Comparison of ENCODE assay signal across 14 cellular contexts in the genomic region with DNA sequence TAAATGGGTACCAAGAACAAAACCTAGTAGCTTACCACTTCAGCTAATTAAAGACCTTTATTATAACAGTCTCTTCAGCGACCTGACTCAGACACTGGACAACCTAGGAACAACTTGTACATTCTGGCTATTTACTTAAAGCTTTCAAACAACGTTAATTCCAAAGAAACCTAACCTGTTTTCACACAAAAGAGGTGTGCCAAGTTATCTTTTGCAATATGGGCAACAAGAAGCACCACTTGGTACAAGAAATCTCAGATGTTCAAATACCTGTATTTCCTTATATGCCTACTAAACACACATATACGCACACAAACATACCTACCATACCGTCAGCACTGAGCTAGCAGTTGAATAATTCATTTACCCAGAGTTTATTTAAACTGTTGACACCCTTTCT. TPM values are rescaled to one million over a fixed set of nuclear protein-coding genes. Genes with fewer than 3 reads are reported as not detected.
DNase-seq lines count a peak whose midpoint lies in the region; ATAC-seq and TF ChIP-seq lines count a peak whose summit lies in the region.
"Had no signal": no experiment of that assay in that cellular context is flagged by ENCODE, and none has a peak within 500 bp of the region (broad histone marks: within the 10 kb centered on the region; RNA-seq: fewer than 3 reads in every experiment).

No MANE protein-coding gene starts in this region.

- H3K9me2 ChIP-seq in PC-3 (replicated peaks; ENCODE audit: low read length) = no peaks in the 10 kb centered on the region

- no peak overlapping the region for H3K4me3 ChIP-seq in PC-3 (ENCODE audit: low read length)
- no peak overlapping the region for H3K4me3 ChIP-seq in esophagus squamous epithelium
- H3K4me3 ChIP-seq: SK-N-MC had no signal

- H3K4me1 Mint-ChIP-seq in activated CD4-positive, alpha-beta T cell treated with anti-CD3 and anti-CD28 coated beads for 36 hours = peaks cover 68% of the 10 kb centered on the region
- peaks cover 32% of the 10 kb centered on the region for H3K4me1 Mint-ChIP-seq in progenitor cell of endocrine pancreas (ENCODE audit: low read depth)

- peaks cover 45% of the 10 kb centered on the region for H3K36me3 Mint-ChIP-seq in activated CD4-positive, alpha-beta T cell treated with anti-CD3 and anti-CD28 coated beads for 36 hours (ENCODE audit: low read depth)
- peaks cover 14% of the 10 kb centered on the region for H3K36me3 Mint-ChIP-seq in progenitor cell of endocrine pancreas (ENCODE audit: insufficient read depth)

- BruUV-seq in PC-3 (replicated peaks; lab: Mats Ljungman, UMichigan) = no TSS peak

- DNase-seq in activated CD4-positive, alpha-beta T cell treated with anti-CD3 and anti-CD28 coated beads for 36 hours = no peak
- DNase-seq in activated CD4-positive, alpha-beta T cell treated with anti-CD3 and anti-CD28 coated beads for 1 hour = no peak
- DNase-seq in PC-3 (peak; percentile 12), esophagus squamous epithelium (lab: John Stamatoyannopoulos, UW) (no peak), progenitor cell of endocrine pancreas (ENCODE audit: low spot score, unreplicated experiment) (no peak), NCI-H146 treated with DMSO at 0.1 percent for 48 hours (lab: John Stamatoyannopoulos, UW; ENCODE audit: unreplicated experiment) (no peak), NCI-H510A treated with DMSO at 0.1 percent for 48 hours (lab: John Stamatoyannopoulos, UW) (no peak)
- DNase-seq: 8988T; activated naive CD8-positive, alpha-beta T cell treated with anti-CD3 and anti-CD28 coated beads, Interleukin-2, amount 10 ng/mL, durations not matched to agents 7 days and 5 days; NCI-H187 treated with DMSO at 0.1 percent for 48 hours; NCI-H510A; posterior cingulate gyrus had no signal

- H3K27ac ChIP-seq in PC-3 (ENCODE audit: low read length) (no peak overlapping the region), esophagus squamous epithelium (peak overlapping the region; percentile 63 to 84 (median 77))
- H3K27ac ChIP-seq: SK-N-MC had no signal

- H3K36me3 ChIP-seq in PC-3 (ENCODE audit: low read depth, low read length) (no peaks in the 10 kb centered on the region), esophagus squamous epithelium (peaks cover 4 to 28% (median 5%) of the 10 kb centered on the region in 3 donors)

- no peak for ATAC-seq in activated CD4-positive, alpha-beta T cell treated with anti-CD3 and anti-CD28 coated beads for 36 hours
- ATAC-seq in PC-3 = no peak
- no peak for ATAC-seq in GM21529 (IDR thresholded peaks at IDR 0.05; ENCODE audit: unreplicated experiment)

- H3K27ac Mint-ChIP-seq in activated CD4-positive, alpha-beta T cell treated with anti-CD3 and anti-CD28 coated beads for 36 hours = peak overlapping the region; percentile 83
- H3K27ac Mint-ChIP-seq in progenitor cell of endocrine pancreas = peak overlapping the region; percentile 44
- H3K27ac Mint-ChIP-seq: activated naive CD8-positive, alpha-beta T cell treated with anti-CD3 and anti-CD28 coated beads, Interleukin-2, amount 10 ng/mL, durations not matched to agents 7 days and 5 days had no signal

- H3K9me3 Mint-ChIP-seq in activated CD4-positive, alpha-beta T cell treated with anti-CD3 and anti-CD28 coated beads for 36 hours (ENCODE audit: low read depth) = no peaks in the 10 kb centered on the region
- no peaks in the 10 kb centered on the region for H3K9me3 Mint-ChIP-seq in progenitor cell of endocrine pancreas (ENCODE audit: low read depth)
- H3K9me3 Mint-ChIP-seq: activated naive CD8-positive, alpha-beta T cell treated with anti-CD3 and anti-CD28 coated beads, Interleukin-2, amount 10 ng/mL, durations not matched to agents 7 days and 5 days had no signal

- H3K4me2 ChIP-seq in PC-3 (ENCODE audit: low read length) = no peak overlapping the region

- CTCF ChIA-PET in activated CD4-positive, alpha-beta T cell treated with anti-CD3 and anti-CD28 coated beads for 36 hours (lab: Charles Lee) = interaction anchor here (1.0 to 1.5 kb wide), 4 partner anchors 13 to 54 kb away, joined by 3 to 6 read pairs (median 4); no protein-coding TSS in a partner anchor
- CTCF ChIA-PET in PC-3 (lab: Charles Lee) = interaction anchor here (0.6 kb wide), 1 partner anchor 802 kb away, joined by 4 read pairs; no protein-coding TSS in a partner anchor

- H3K9me3 ChIP-seq in PC-3 (ENCODE audit: low read length) = no peaks in the 10 kb centered on the region
- no peaks in the 10 kb centered on the region for H3K9me3 ChIP-seq in esophagus squamous epithelium

- no peaks in the 10 kb centered on the region for H4K20me1 ChIP-seq in PC-3 (ENCODE audit: low read length)

- no peak overlapping the region for H3K4me3 Mint-ChIP-seq in activated CD4-positive, alpha-beta T cell treated with anti-CD3 and anti-CD28 coated beads for 36 hours
- no peak overlapping the region for H3K4me3 Mint-ChIP-seq in progenitor cell of endocrine pancreas (ENCODE audit: low read depth)
- H3K4me3 Mint-ChIP-seq: activated naive CD8-positive, alpha-beta T cell treated with anti-CD3 and anti-CD28 coated beads, Interleukin-2, amount 10 ng/mL, durations not matched to agents 7 days and 5 days had no signal

- WGBS in esophagus squamous epithelium, 2 donors = 46 to 54% methylated on average over 4 of the region's 4 CpGs

- TF ChIP-seq CTCF in PC-3 (conservative IDR thresholded peaks at IDR 0.05; ENCODE audit: low read depth, low read length) (no peak), esophagus squamous epithelium (IDR thresholded peaks at IDR 0.05) (no peak), progenitor cell of endocrine pancreas (IDR thresholded peaks at IDR 0.05; ENCODE audit: unreplicated experiment) (no peak)

- H2AFZ ChIP-seq in PC-3 (ENCODE audit: low read length) = no peak overlapping the region

- H3K27me3 ChIP-seq in PC-3 (ENCODE audit: low read length) (no peaks in the 10 kb centered on the region), esophagus squamous epithelium (no peaks in the 10 kb centered on the region)

- H3K27me3 Mint-ChIP-seq in activated CD4-positive, alpha-beta T cell treated with anti-CD3 and anti-CD28 coated beads for 36 hours = no peaks in the 10 kb centered on the region
- H3K27me3 Mint-ChIP-seq in progenitor cell of endocrine pancreas = no peaks in the 10 kb centered on the region
- H3K27me3 Mint-ChIP-seq: activated naive CD8-positive, alpha-beta T cell treated with anti-CD3 and anti-CD28 coated beads, Interleukin-2, amount 10 ng/mL, durations not matched to agents 7 days and 5 days had no signal

- peaks cover 30% of the 10 kb centered on the region; the same call in 1 of the 2 replicates for H3K79me2 ChIP-seq in PC-3 (ENCODE audit: low read length)

- H3K4me1 ChIP-seq in PC-3 (ENCODE audit: insufficient read depth, low read length) (peaks cover 50% of the 10 kb centered on the region), esophagus squamous epithelium (peaks cover 23 to 89% (median 38%) of the 10 kb centered on the region in 3 donors)

- POLR2A ChIA-PET in activated CD4-positive, alpha-beta T cell treated with anti-CD3 and anti-CD28 coated beads for 36 hours (lab: Charles Lee) = interaction anchor here (0.9 to 1.3 kb wide), 2 partner anchors 12 to 66 kb away, joined by 4 read pairs; no protein-coding TSS in a partner anchor
- POLR2A ChIA-PET in PC-3 (lab: Charles Lee; ENCODE audit: unreplicated experiment) = no interaction called here

- no peak overlapping the region for H3K9ac ChIP-seq in PC-3 (ENCODE audit: low read length)

- H3F3A ChIP-seq in PC-3 (ENCODE audit: low read length, unreplicated experiment) = no peaks in the 10 kb centered on the region

- intact Hi-C loops in activated CD4-positive, alpha-beta T cell treated with anti-CD3 and anti-CD28 coated beads for 36 hours (cut with DNase I, micrococcal nuclease) = no loop called here
- intact Hi-C loops in PC-3 (cut with micrococcal nuclease) (no loop called here), esophagus squamous epithelium (cut with DNase I) (no loop called here)

- no peak for TF ChIP-seq POLR2A in esophagus squamous epithelium (IDR thresholded peaks at IDR 0.05)

RNA-seq across cellular contexts. Expression of gene RNF145, which starts 23.0 kb away (rescaled TPM):
- 10 to 100 TPM; 81.9 to 87.5 TPM for total RNA-seq in activated CD4-positive, alpha-beta T cell treated with anti-CD3 and anti-CD28 coated beads for 36 hours
- total RNA-seq in PC-3 (2014; rRNA removed) (13.7 and 21.8 TPM in 2 replicates), esophagus squamous epithelium (10 to 100 TPM; 49.7 to 82.3 (median 72.3) TPM), progenitor cell of endocrine pancreas (56.6 and 62.7 TPM in 2 replicates)
